ENCODE assay signal across 1 cellular context in the genomic region with DNA sequence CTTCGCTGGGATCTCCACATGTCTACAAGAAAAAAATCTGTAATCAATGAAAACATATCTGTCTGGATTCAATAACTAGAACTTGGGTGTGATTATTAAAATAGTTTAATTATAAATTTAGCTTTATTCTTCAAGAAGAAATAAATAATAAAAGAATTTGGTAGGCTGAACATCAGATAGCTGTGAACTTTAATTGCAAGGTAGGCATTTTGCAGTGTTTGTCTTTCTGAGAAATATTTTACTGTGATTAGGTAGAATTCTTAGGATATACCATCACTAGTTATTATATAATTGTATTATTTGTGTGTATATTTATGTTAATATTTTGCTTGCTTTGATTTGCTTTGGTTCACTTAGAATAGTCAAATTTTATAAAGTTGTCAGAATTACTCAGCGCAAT.
TF ChIP-seq lines count a peak whose summit lies in the region.

No MANE protein-coding gene starts in this region.

TF ChIP-seq in HepG2, 621 proteins besides CTCF, POLR2A, EP300 and RAD21 (continued from another document):
- TF ChIP-seq XBP1 (CRISPR knock-in tag; IDR thresholded peaks at IDR 0.05) (no peak), ZNF773 (CRISPR knock-in tag; IDR thresholded peaks at IDR 0.05; ENCODE audit: borderline replicate concordance) (no peak), MAFK (conservative IDR thresholded peaks at IDR 0.05 in 1 of 2, IDR thresholded peaks at IDR 0.05 in 1 of 2; ENCODE audit: low read length in 2 of 2) (peak in 1 of 2 experiments; percentile 72; a peak in 2 of 4 replicates), ZNF841 (CRISPR knock-in tag; IDR thresholded peaks at IDR 0.05; ENCODE audit: borderline replicate concordance) (no peak), MAFF (IDR thresholded peaks at IDR 0.05; ENCODE audit: low read depth, low read length) (0 out of 2 replicates have a peak, but pooled peaks have one; percentile 26)
- TF ChIP-seq, protein P1, sequence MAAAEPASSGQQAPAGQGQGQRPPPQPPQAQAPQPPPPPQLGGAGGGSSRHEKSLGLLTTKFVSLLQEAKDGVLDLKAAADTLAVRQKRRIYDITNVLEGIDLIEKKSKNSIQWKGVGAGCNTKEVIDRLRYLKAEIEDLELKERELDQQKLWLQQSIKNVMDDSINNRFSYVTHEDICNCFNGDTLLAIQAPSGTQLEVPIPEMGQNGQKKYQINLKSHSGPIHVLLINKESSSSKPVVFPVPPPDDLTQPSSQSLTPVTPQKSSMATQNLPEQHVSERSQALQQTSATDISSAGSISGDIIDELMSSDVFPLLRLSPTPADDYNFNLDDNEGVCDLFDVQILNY (CRISPR knock-in tag; conservative IDR thresholded peaks at IDR 0.05) = no peak
